ENCODE assay signal across 7 cellular contexts in genomic region chr3:4503050-4503449, GRCh38. TPM values are rescaled to one million over a fixed set of nuclear protein-coding genes. Genes with fewer than 3 reads are reported as not detected.
DNase-seq lines count a peak whose midpoint lies in the region; ATAC-seq and TF ChIP-seq lines count a peak whose summit lies in the region.

No MANE protein-coding gene starts in this region.

- no peak overlapping the region for H3K9ac ChIP-seq in MM.1S (ENCODE audit: low read length)

- H3K9me3 Mint-ChIP-seq in stimulated activated naive B cell treated with anti-CD40 and anti-IgM and Interleukin-4, amounts not matched to agents 10 μg/mL and 1 μg/mL and 100 μg/mL, for 72 hours, result no peaks in the 10 kb centered on the region

- no peaks in the 10 kb centered on the region for H3K79me2 ChIP-seq in MM.1S (ENCODE audit: low read length)

- no peaks in the 10 kb centered on the region for H4K20me1 ChIP-seq in MM.1S (ENCODE audit: insufficient read depth, low read length)

- CTCF ChIA-PET in HEK293T (lab: Yijun Ruan, JAX), result interaction anchor here (0.6 kb wide), 2 partner anchors 42 to 129 kb away, joined by 3 read pairs; no protein-coding TSS in a partner anchor

- H3K4me1 Mint-ChIP-seq in stimulated activated naive B cell treated with anti-CD40 and anti-IgM and Interleukin-4, amounts not matched to agents 10 μg/mL and 1 μg/mL and 100 μg/mL, for 72 hours, result peaks cover 67 to 88% of the 10 kb centered on the region in 2 donors

- POLR2A ChIA-PET in HEK293T (lab: Yijun Ruan, JAX), result interaction anchor here (2.1 kb wide), 1 partner anchor 9 kb away, joined by 17 read pairs; the partner anchor contains the start of gene ITPR1

- H3K4me2 ChIP-seq in MM.1S (ENCODE audit: low read depth, low read length), result peak overlapping the region; percentile 40

- H3K36me3 Mint-ChIP-seq in stimulated activated naive B cell treated with anti-CD40 and anti-IgM and Interleukin-4, amounts not matched to agents 10 μg/mL and 1 μg/mL and 100 μg/mL, for 72 hours, result peaks cover 38 to 40% of the 10 kb centered on the region in 2 donors

- H3K4me1 ChIP-seq in MM.1S (ENCODE audit: low read length) (peaks cover 25% of the 10 kb centered on the region), SJCRH30 (no peaks in the 10 kb centered on the region)

- no peak overlapping the region; the same call in 1 of the 2 replicates for H3K27ac ChIP-seq in MM.1S (ENCODE audit: low read length)
- H3K27ac ChIP-seq in SJCRH30, result no peak overlapping the region

- no peak for TF ChIP-seq CTCF in MM.1S (IDR thresholded peaks at IDR 0.05; ENCODE audit: low read length)

- H3K9me2 ChIP-seq in MM.1S (replicated peaks; ENCODE audit: insufficient read depth, low read length), result no peaks in the 10 kb centered on the region

- ATAC-seq in GM19025 (IDR thresholded peaks at IDR 0.05; ENCODE audit: low read depth, unreplicated experiment) (peak; percentile 36), HG02642 (IDR thresholded peaks at IDR 0.05; ENCODE audit: poor library complexity, unreplicated experiment) (peak; percentile 64)
- peak; percentile 73 to 77 for ATAC-seq in stimulated activated naive B cell treated with anti-CD40 and anti-IgM and Interleukin-4, amounts not matched to agents 10 μg/mL and 1 μg/mL and 100 μg/mL, for 72 hours (replicated peaks)

- H3K36me3 ChIP-seq in MM.1S (replicated peaks; ENCODE audit: insufficient read depth, low read length) (no peaks in the 10 kb centered on the region), SJCRH30 (no peaks in the 10 kb centered on the region)

- DNase-seq in MM.1S, result peak; percentile 59
- DNase-seq in stimulated activated naive B cell treated with anti-CD40 and anti-IgM and Interleukin-4, amounts not matched to agents 10 μg/mL and 1 μg/mL and 100 μg/mL, for 72 hours, result peak; percentile 54
- DNase-seq in stimulated activated naive CD4-positive, alpha-beta T cell (lab: John Stamatoyannopoulos, UW), result no peak
- no peak for DNase-seq in HEK293T (ENCODE audit: extremely low spot score)
- no peak for DNase-seq in SJCRH30

- no peak overlapping the region for H2AFZ ChIP-seq in MM.1S (ENCODE audit: low read length)

- H3K9me3 ChIP-seq in MM.1S (replicated peaks; ENCODE audit: insufficient read depth, low read length), result no peaks in the 10 kb centered on the region
- no peaks in the 10 kb centered on the region for H3K9me3 ChIP-seq in SJCRH30 (replicated peaks)

- peak overlapping the region; percentile 46 to 84 for H3K4me3 Mint-ChIP-seq in stimulated activated naive B cell treated with anti-CD40 and anti-IgM and Interleukin-4, amounts not matched to agents 10 μg/mL and 1 μg/mL and 100 μg/mL, for 72 hours

- peak overlapping the region; percentile 90 for H3K27ac Mint-ChIP-seq in stimulated activated naive B cell treated with anti-CD40 and anti-IgM and Interleukin-4, amounts not matched to agents 10 μg/mL and 1 μg/mL and 100 μg/mL, for 72 hours

- no peaks in the 10 kb centered on the region for H3K27me3 ChIP-seq in MM.1S (replicated peaks; ENCODE audit: insufficient read depth, low read length)
- no peaks in the 10 kb centered on the region for H3K27me3 ChIP-seq in SJCRH30

- H3F3A ChIP-seq in MM.1S (ENCODE audit: insufficient read depth, low read length), result peaks cover 16% of the 10 kb centered on the region

- H3K27me3 Mint-ChIP-seq in stimulated activated naive B cell treated with anti-CD40 and anti-IgM and Interleukin-4, amounts not matched to agents 10 μg/mL and 1 μg/mL and 100 μg/mL, for 72 hours, result no peaks in the 10 kb centered on the region

- H3K4me3 ChIP-seq in MM.1S (ENCODE audit: low read length) (no peak overlapping the region), SJCRH30 (no peak overlapping the region)

TF ChIP-seq in HEK293T, 16 proteins besides CTCF, POLR2A, EP300 and RAD21:
- TF ChIP-seq LEF1 (IDR thresholded peaks at IDR 0.05; ENCODE audit: borderline replicate concordance) (no peak), ARNT (IDR thresholded peaks at IDR 0.05) (no peak), ELF4 (IDR thresholded peaks at IDR 0.05) (no peak), SP1 (IDR thresholded peaks at IDR 0.05) (no peak), CTBP1 (IDR thresholded peaks at IDR 0.05; ENCODE audit: borderline replicate concordance) (no peak), FOXM1 (IDR thresholded peaks at IDR 0.05; ENCODE audit: borderline replicate concordance) (no peak), TARDBP (IDR thresholded peaks at IDR 0.05) (no peak), FOXK2 (IDR thresholded peaks at IDR 0.05) (no peak), PKNOX1 (IDR thresholded peaks at IDR 0.05) (no peak), SUZ12 (IDR thresholded peaks at IDR 0.05) (no peak), FOXA1 (IDR thresholded peaks at IDR 0.05) (no peak), ZNF384 (IDR thresholded peaks at IDR 0.05) (no peak)
TF ChIP-seq in HEK293T: peak in this region for 0.

RNA-seq across cellular contexts. Expression of gene ITPR1, which starts 9.9 kb away (rescaled TPM):
- 12.3 and 17.1 TPM in 2 replicates for total RNA-seq in SJCRH30 (2014; rRNA removed; shearing (Covaris generic))

RNA-seq across cellular contexts. Expression of gene SUMF1, which starts 36.0 kb away (rescaled TPM):
- 11.6 and 12.2 TPM in 2 replicates for total RNA-seq in SJCRH30 (2014; rRNA removed; shearing (Covaris generic))

Comparison
In these comparisons a context has a peak if more than half of its experiments do, and no peak if none do; other contexts are left out.
1. DNase-seq: peak in MM.1S (single experiment) and stimulated activated naive B cell treated with anti-CD40 and anti-IgM and Interleukin-4, amounts not matched to agents 10 μg/mL and 1 μg/mL and 100 μg/mL, for 72 hours (single experiment); none in stimulated activated naive CD4-positive, alpha-beta T cell (0 of 6), HEK293T (single experiment) and SJCRH30 (0 of 2).
2. Peak in every context shown above with its lines, with median percentiles within 50 percentile points of each other: ATAC-seq.